In genomic region chr7:93310346-93310745, GRCh38 we compare ENCODE assay signal across 16 cellular contexts.
A peak's percentile ranks its signal among the peaks of the same experiment; 100 is the strongest.
DNase-seq lines count a peak whose midpoint lies in the region; ATAC-seq, FAIRE-seq and TF ChIP-seq lines count a peak whose summit lies in the region.
"Had no signal": no experiment of that assay in that cellular context is flagged by ENCODE, and none has a peak within 500 bp of the region (broad histone marks: within the 10 kb centered on the region; RNA-seq: fewer than 3 reads in every experiment).

No MANE protein-coding gene starts in this region.

- H2AFZ ChIP-seq in mammary epithelial cell (ENCODE audit: low read depth, low read length): no peak overlapping the region
- no peak overlapping the region for H2AFZ ChIP-seq in astrocyte (ENCODE audit: low read depth, low read length)

- no peaks in the 10 kb centered on the region for H3K79me2 ChIP-seq in mammary epithelial cell (ENCODE audit: insufficient read depth, low read length)
- H3K79me2 ChIP-seq in astrocyte (ENCODE audit: insufficient read depth, low read length): no peaks in the 10 kb centered on the region

- H3K9me3 Mint-ChIP-seq in MCF 10A (ENCODE audit: unreplicated experiment) (no peaks in the 10 kb centered on the region), astrocyte (ENCODE audit: unreplicated experiment) (no peaks in the 10 kb centered on the region)
- H3K9me3 Mint-ChIP-seq in activated T-cell treated with anti-CD3 and anti-CD28 coated beads, Interleukin-2, amount 50 U/mL, for 24 hours: no peaks in the 10 kb centered on the region

- H3K4me1 ChIP-seq in mammary epithelial cell (ENCODE audit: insufficient read depth, low read length): peaks cover 12% of the 10 kb centered on the region
- H3K4me1 ChIP-seq in astrocyte (ENCODE audit: insufficient read depth, low read length): peaks cover 19% of the 10 kb centered on the region
- H3K4me1 ChIP-seq: BLaER1 had no signal

- H3K9me3 ChIP-seq in mammary epithelial cell (replicated peaks; ENCODE audit: insufficient read depth, low read length) (no peaks in the 10 kb centered on the region), astrocyte (ENCODE audit: insufficient read depth, low read depth, low read length) (no peaks in the 10 kb centered on the region)
- H3K9me3 ChIP-seq: BLaER1 had no signal

- CTCF ChIA-PET in mammary epithelial cell (lab: Charles Lee; ENCODE audit: low non-redundant PET): no interaction called here
- CTCF ChIA-PET in MCF 10A (lab: Yijun Ruan, JAX): interaction anchor here (1.0 kb wide), 1 partner anchor 9 kb away, joined by 3 read pairs; no protein-coding TSS in a partner anchor

- no peaks in the 10 kb centered on the region for H4K20me1 ChIP-seq in mammary epithelial cell (ENCODE audit: insufficient read depth, low read length)
- no peaks in the 10 kb centered on the region for H4K20me1 ChIP-seq in astrocyte (ENCODE audit: insufficient read depth, low read length)
- H4K20me1 ChIP-seq: BLaER1 had no signal

- 97% methylated on average over 4 of the region's 4 CpGs for WGBS in mammary epithelial cell (ENCODE audit: low coverage, missing lambda C conversion rate)

- H3K27ac Mint-ChIP-seq in MCF 10A (ENCODE audit: low read depth, unreplicated experiment) (no peak overlapping the region), astrocyte (ENCODE audit: unreplicated experiment) (peak overlapping the region; percentile 38)
- H3K27ac Mint-ChIP-seq in activated T-cell treated with anti-CD3 and anti-CD28 coated beads, Interleukin-2, amount 50 U/mL, for 24 hours: no peak overlapping the region

- H3K27ac ChIP-seq in mammary epithelial cell (ENCODE audit: insufficient read depth, low read depth, low read length) (no peak overlapping the region), astrocyte (ENCODE audit: low read depth, low read length) (no peak overlapping the region)
- H3K27ac ChIP-seq: 22Rv1, BLaER1 had no signal

- H3K4me3 Mint-ChIP-seq in MCF 10A (ENCODE audit: unreplicated experiment) (no peak overlapping the region), astrocyte (ENCODE audit: unreplicated experiment) (no peak overlapping the region)
- no peak overlapping the region for H3K4me3 Mint-ChIP-seq in activated T-cell treated with anti-CD3 and anti-CD28 coated beads, Interleukin-2, amount 50 U/mL, for 24 hours

- POLR2A ChIA-PET in MCF 10A (lab: Yijun Ruan, JAX): no interaction called here

- H3K36me3 Mint-ChIP-seq in MCF 10A (ENCODE audit: insufficient read depth, unreplicated experiment): peaks cover 5% of the 10 kb centered on the region
- H3K36me3 Mint-ChIP-seq in astrocyte (ENCODE audit: low read depth, unreplicated experiment): peaks cover 2% of the 10 kb centered on the region
- H3K36me3 Mint-ChIP-seq in activated T-cell treated with anti-CD3 and anti-CD28 coated beads, Interleukin-2, amount 50 U/mL, for 24 hours (ENCODE audit: low read depth): peaks cover 63% of the 10 kb centered on the region

- H3K27me3 Mint-ChIP-seq in MCF 10A (ENCODE audit: insufficient read depth, unreplicated experiment): no peaks in the 10 kb centered on the region
- H3K27me3 Mint-ChIP-seq in astrocyte (ENCODE audit: low read depth, unreplicated experiment): no peaks in the 10 kb centered on the region
- H3K27me3 Mint-ChIP-seq in activated T-cell treated with anti-CD3 and anti-CD28 coated beads, Interleukin-2, amount 50 U/mL, for 24 hours: no peaks in the 10 kb centered on the region

- no peak for TF ChIP-seq CTCF in mammary epithelial cell (conservative IDR thresholded peaks at IDR 0.05 in 1 of 2, IDR thresholded peaks at IDR 0.05 in 1 of 2; ENCODE audit: extremely low read depth in 1 of 2, insufficient read depth in 1 of 2, low read depth in 1 of 2, low read length in 2 of 2)
- TF ChIP-seq CTCF in MCF 10A (IDR thresholded peaks at IDR 0.05; ENCODE audit: unreplicated experiment): no peak
- TF ChIP-seq CTCF in astrocyte (IDR thresholded peaks at IDR 0.05; ENCODE audit: insufficient read depth, low read depth, low read length): no peak

- intact Hi-C loops in mammary epithelial cell (cut with micrococcal nuclease) (no loop called here), MCF 10A (cut with micrococcal nuclease) (no loop called here)

- H3K27me3 ChIP-seq in mammary epithelial cell (ENCODE audit: insufficient read depth, low read length) (no peaks in the 10 kb centered on the region), astrocyte (ENCODE audit: insufficient read depth, low read length) (no peaks in the 10 kb centered on the region)
- H3K27me3 ChIP-seq: BLaER1 had no signal

- dilution Hi-C loops in mammary epithelial cell (cut with HindIII; ENCODE audit: low sequenced_read_pairs): no loop called here

- H3K4me2 ChIP-seq in mammary epithelial cell (ENCODE audit: insufficient read depth, low read depth, low read length): no peak overlapping the region
- peak overlapping the region; percentile 60 for H3K4me2 ChIP-seq in astrocyte (ENCODE audit: low read length)
- H3K4me2 ChIP-seq: BLaER1 had no signal

- H3K4me1 Mint-ChIP-seq in MCF 10A (ENCODE audit: insufficient read depth, unreplicated experiment) (peaks cover 17% of the 10 kb centered on the region), astrocyte (ENCODE audit: low read depth, unreplicated experiment) (peaks cover 26% of the 10 kb centered on the region)
- no peaks in the 10 kb centered on the region for H3K4me1 Mint-ChIP-seq in activated T-cell treated with anti-CD3 and anti-CD28 coated beads, Interleukin-2, amount 50 U/mL, for 24 hours (ENCODE audit: low read depth)

- H3K9ac ChIP-seq in mammary epithelial cell (ENCODE audit: insufficient read depth, low read length): no peak overlapping the region
- H3K9ac ChIP-seq in astrocyte (ENCODE audit: low read length): no peak overlapping the region
- H3K9ac ChIP-seq: BLaER1 had no signal

- DNase-seq in mammary epithelial cell (peak; percentile 14), MCF 10A (ENCODE audit: unreplicated experiment) (no peak), astrocyte (ENCODE audit: low read depth) (peak; percentile 61), iris pigment epithelial cell (ENCODE audit: low read depth) (peak; percentile 66), NCI-H345 (lab: John Stamatoyannopoulos, UW) (no peak)
- no peak for DNase-seq in activated T-cell treated with anti-CD3 and anti-CD28 coated beads, Interleukin-2, amount 50 U/mL, for 24 hours
- DNase-seq: DMS 273 treated with DMSO at 0.1 percent for 48 hours, H7, NCI-H1048, NCI-H1694, NCI-H446 treated with DMSO at 0.1 percent for 48 hours, SW 1271 had no signal

- H3K36me3 ChIP-seq in mammary epithelial cell (ENCODE audit: insufficient read depth, low read length): no peaks in the 10 kb centered on the region
- H3K36me3 ChIP-seq in astrocyte (ENCODE audit: insufficient read depth, low read length): no peaks in the 10 kb centered on the region

- no peak for FAIRE-seq in astrocyte (lab: Jason Lieb, UNC)

- BruUV-seq in mammary epithelial cell (replicated peaks; lab: Mats Ljungman, UMichigan) (no TSS peak), MCF 10A (replicated peaks; lab: Mats Ljungman, UMichigan) (no TSS peak)

- H3K4me3 ChIP-seq in mammary epithelial cell (replicated peaks in 1 of 3; ENCODE audit: insufficient read depth in 1 of 3, low read depth in 2 of 3, low read length in 3 of 3) (no peak overlapping the region), astrocyte (ENCODE audit: insufficient read depth, low read depth, low read length) (no peak overlapping the region)
- H3K4me3 ChIP-seq: BLaER1 had no signal

- no peak for ATAC-seq in GM21825 (IDR thresholded peaks at IDR 0.05; ENCODE audit: unreplicated experiment)
- no peak for ATAC-seq in HG03457 (IDR thresholded peaks at IDR 0.05; ENCODE audit: unreplicated experiment)

- in situ Hi-C loops in mammary epithelial cell (cut with MboI; ENCODE audit: low sequenced_read_pairs in 2 of 2): no loop called here

Comparison
In these comparisons a context has a peak if more than half of its experiments do, and no peak if none do; other contexts are left out.
1. DNase-seq: peak in mammary epithelial cell (single experiment), astrocyte (single experiment) and iris pigment epithelial cell (single experiment); none in MCF 10A (single experiment), activated T-cell treated with anti-CD3 and anti-CD28 coated beads, Interleukin-2, amount 50 U/mL, for 24 hours (single experiment) and NCI-H345 (single experiment).